ENCODE assay signal across 8 cellular contexts in genomic region chr3:4977001-4977888, GRCh38. TPM values are rescaled to one million over a fixed set of nuclear protein-coding genes. Genes with fewer than 3 reads are reported as not detected.
DNase-seq lines count a peak whose midpoint lies in the region; ATAC-seq and TF ChIP-seq lines count a peak whose summit lies in the region.

No MANE protein-coding gene starts in this region.

- intact Hi-C loops in CD4-positive, alpha-beta memory T cell (cut with micrococcal nuclease) = loop anchor here (2.0 to 5.0 kb wide), 3 partner anchors 72 to 210 kb away; partner anchors contain the start of gene EDEM1

- peaks cover 8% of the 10 kb centered on the region for H3K36me3 ChIP-seq in CD4-positive, alpha-beta memory T cell (ENCODE audit: insufficient read depth, low read length)
- peaks cover 25% of the 10 kb centered on the region for H3K36me3 ChIP-seq in brain microvascular endothelial cell (replicated peaks)

- ATAC-seq in GM21360 (IDR thresholded peaks at IDR 0.05; ENCODE audit: unreplicated experiment) = peak; percentile 38

- peak; percentile 68 to 78 (median 76) for DNase-seq in CD4-positive, alpha-beta memory T cell
- DNase-seq in HL-60 (ENCODE audit: low read depth in 1 of 2, low spot score in 1 of 2) (peak; percentile 91), T-helper 22 cell (ENCODE audit: low read depth) (peak; percentile 14), brain microvascular endothelial cell (peak; percentile 92), iPS-NIHi11 (ENCODE audit: low spot score) (peak; percentile 42), NCI-H1048 (lab: John Stamatoyannopoulos, UW) (no peak)

- peak overlapping the region; percentile 95 to 100 (median 99) for H3K27ac Mint-ChIP-seq in CD4-positive, alpha-beta memory T cell

- in situ Hi-C loops in brain microvascular endothelial cell (cut with HindIII; ENCODE audit: low pct_ligation_motif_present, low sequenced_read_pairs) = no loop called here

- POLR2A ChIA-PET in CD4-positive, alpha-beta memory T cell (lab: Charles Lee; ENCODE audit: partially characterized antibody) = interaction anchor here (0.6 to 14.0 kb wide), 28 partner anchors 10 to 625 kb away, joined by 3 to 580 read pairs (median 5); partner anchors contain the start of genes EDEM1 and ITPR1

- peak overlapping the region; percentile 93 to 100 (median 98) for H3K4me3 Mint-ChIP-seq in CD4-positive, alpha-beta memory T cell

- H3K9me3 Mint-ChIP-seq in CD4-positive, alpha-beta memory T cell = no peaks in the 10 kb centered on the region

- H3K4me1 ChIP-seq in CD4-positive, alpha-beta memory T cell (ENCODE audit: insufficient read depth, low read length) = peaks cover 36% of the 10 kb centered on the region

- H3K36me3 Mint-ChIP-seq in CD4-positive, alpha-beta memory T cell = peaks cover 16 to 38% of the 10 kb centered on the region in 2 donors

- peak overlapping the region; percentile 54 to 93 for H3K4me3 ChIP-seq in CD4-positive, alpha-beta memory T cell (ENCODE audit: low read length in 2 of 2)
- H3K4me3 ChIP-seq in HL-60 (replicated peaks; ENCODE audit: insufficient read depth, low read length) (peak overlapping the region; percentile 89), brain microvascular endothelial cell (ENCODE audit: low read depth, low read length) (peak overlapping the region; percentile 60), skin epidermis (peak overlapping the region; percentile 68 to 95 (median 87))

- CTCF ChIA-PET in CD4-positive, alpha-beta memory T cell (lab: Charles Lee; ENCODE audit: partially characterized antibody) = interaction anchor here (0.7 to 12.9 kb wide), 16 partner anchors 11 to 265 kb away, joined by 3 to 251 read pairs (median 4); no protein-coding TSS in a partner anchor

- peaks cover 22 to 62% (median 40%) of the 10 kb centered on the region in 4 donors for H3K4me1 Mint-ChIP-seq in CD4-positive, alpha-beta memory T cell

- no peaks in the 10 kb centered on the region for H3K27me3 Mint-ChIP-seq in CD4-positive, alpha-beta memory T cell

- no peaks in the 10 kb centered on the region for H3K9me3 ChIP-seq in CD4-positive, alpha-beta memory T cell (ENCODE audit: control insufficient read depth in 1 of 2, low read length in 2 of 2)

- TF ChIP-seq CTCF in HL-60 (IDR thresholded peaks at IDR 0.05; ENCODE audit: insufficient read depth, low read length) = no peak
- peak; percentile 50 for TF ChIP-seq CTCF in brain microvascular endothelial cell (IDR thresholded peaks at IDR 0.05; ENCODE audit: low read depth, low read length, missing control alignments)

- H3K27ac ChIP-seq in CD4-positive, alpha-beta memory T cell (ENCODE audit: low read depth, low read length) = peak overlapping the region; percentile 91
- H3K27ac ChIP-seq in HL-60 (replicated peaks) (peak overlapping the region; percentile 100), brain microvascular endothelial cell (peak overlapping the region; percentile 99), skin epidermis (peak overlapping the region; percentile 95 to 100 (median 99))

- H3K27me3 ChIP-seq in CD4-positive, alpha-beta memory T cell (ENCODE audit: insufficient read depth, low read length) = no peaks in the 10 kb centered on the region
- no peaks in the 10 kb centered on the region for H3K27me3 ChIP-seq in HL-60 (ENCODE audit: insufficient read depth, poor library complexity, severe bottlenecking)
- no peaks in the 10 kb centered on the region for H3K27me3 ChIP-seq in brain microvascular endothelial cell (replicated peaks)

RNA-seq across cellular contexts. Expression of gene BHLHE40, which starts 2.0 kb away (rescaled TPM):
- 10 to 100 TPM; 44.9 to 45.8 TPM for total RNA-seq in CD4-positive, alpha-beta memory T cell
- 10 to 100 TPM; 33.0 to 34.6 TPM for polyA plus RNA-seq in CD4-positive, alpha-beta memory T cell
